Comparison of ENCODE assay signal across 14 cellular contexts in genomic region chr17:65523411-65523810, GRCh38. TPM values are rescaled to one million over a fixed set of nuclear protein-coding genes. Genes with fewer than 3 reads are reported as not detected.
DNase-seq lines count a peak whose midpoint lies in the region; ATAC-seq and TF ChIP-seq lines count a peak whose summit lies in the region.
"Had no signal": no experiment of that assay in that cellular context is flagged by ENCODE, and none has a peak within 500 bp of the region (broad histone marks: within the 10 kb centered on the region; RNA-seq: fewer than 3 reads in every experiment).

No MANE protein-coding gene starts in this region.

- no peak overlapping the region for H3K27ac ChIP-seq in mammary epithelial cell (ENCODE audit: insufficient read depth, low read depth, low read length)
- no peak overlapping the region for H3K27ac ChIP-seq in gastroesophageal sphincter
- H3K27ac ChIP-seq: epithelial cell of prostate, parathyroid adenoma, suprapubic skin had no signal

- H3K9me3 ChIP-seq in mammary epithelial cell (replicated peaks; ENCODE audit: insufficient read depth, low read length) = no peaks in the 10 kb centered on the region
- H3K9me3 ChIP-seq in gastroesophageal sphincter = no peaks in the 10 kb centered on the region
- H3K9me3 ChIP-seq: suprapubic skin had no signal

- H3K4me1 Mint-ChIP-seq in activated CD8-positive, alpha-beta T cell treated with anti-CD3 and anti-CD28 coated beads, Interleukin-2, amount 10 ng/mL, durations not matched to agents 7 days and 5 days (ENCODE audit: low read depth) = peaks cover 25% of the 10 kb centered on the region
- peaks cover 15 to 24% of the 10 kb centered on the region in 2 donors for H3K4me1 Mint-ChIP-seq in immature natural killer cell

- H3K9ac ChIP-seq in mammary epithelial cell (ENCODE audit: insufficient read depth, low read length) = no peak overlapping the region
- H3K9ac ChIP-seq: parathyroid adenoma had no signal

- H3K4me1 ChIP-seq in mammary epithelial cell (ENCODE audit: insufficient read depth, low read length) (no peaks in the 10 kb centered on the region), gastroesophageal sphincter (no peaks in the 10 kb centered on the region)
- H3K4me1 ChIP-seq: suprapubic skin had no signal

- H3K27me3 ChIP-seq in mammary epithelial cell (ENCODE audit: insufficient read depth, low read length) (no peaks in the 10 kb centered on the region), gastroesophageal sphincter (no peaks in the 10 kb centered on the region)
- H3K27me3 ChIP-seq: suprapubic skin had no signal

- H4K20me1 ChIP-seq in mammary epithelial cell (ENCODE audit: insufficient read depth, low read length) = no peaks in the 10 kb centered on the region

- WGBS in mammary epithelial cell (ENCODE audit: low coverage, missing lambda C conversion rate) = 73% methylated on average over 1 of the region's 1 CpG
- 50 to 100% methylated on average over 1 of the region's 1 CpG for WGBS in gastroesophageal sphincter (ENCODE audit: low coverage in 1 of 2), 2 donors

- no peak for TF ChIP-seq EP300 in gastroesophageal sphincter (IDR thresholded peaks at IDR 0.05)

- H3K27me3 Mint-ChIP-seq in activated CD8-positive, alpha-beta T cell treated with anti-CD3 and anti-CD28 coated beads, Interleukin-2, amount 10 ng/mL, durations not matched to agents 7 days and 5 days (ENCODE audit: low read depth) = peaks cover 36% of the 10 kb centered on the region
- H3K27me3 Mint-ChIP-seq in immature natural killer cell (ENCODE audit: low read depth in 3 of 3) = peaks cover 5 to 21% (median 12%) of the 10 kb centered on the region in 3 donors

- dilution Hi-C loops in mammary epithelial cell (cut with HindIII; ENCODE audit: low sequenced_read_pairs) = no loop called here

- BruUV-seq in mammary epithelial cell (replicated peaks; lab: Mats Ljungman, UMichigan) = no TSS peak

- TF ChIP-seq CTCF in mammary epithelial cell (conservative IDR thresholded peaks at IDR 0.05 in 1 of 2, IDR thresholded peaks at IDR 0.05 in 1 of 2; ENCODE audit: extremely low read depth in 1 of 2, insufficient read depth in 1 of 2, low read depth in 1 of 2, low read length in 2 of 2) = no peak
- no peak for TF ChIP-seq CTCF in gastroesophageal sphincter (IDR thresholded peaks at IDR 0.05)

- no peak for TF ChIP-seq POLR2A in gastroesophageal sphincter (IDR thresholded peaks at IDR 0.05)

- no peaks in the 10 kb centered on the region for H3K9me3 Mint-ChIP-seq in activated CD8-positive, alpha-beta T cell treated with anti-CD3 and anti-CD28 coated beads, Interleukin-2, amount 10 ng/mL, durations not matched to agents 7 days and 5 days (ENCODE audit: insufficient read depth)
- no peaks in the 10 kb centered on the region for H3K9me3 Mint-ChIP-seq in immature natural killer cell

- intact Hi-C loops in mammary epithelial cell (cut with micrococcal nuclease) = no loop called here

- POLR2A ChIA-PET in activated CD8-positive, alpha-beta T cell treated with anti-CD3 and anti-CD28 coated beads, Interleukin-2, amount 10 ng/mL, durations not matched to agents 7 days and 5 days (lab: Charles Lee) = no interaction called here

- H3K4me3 ChIP-seq in mammary epithelial cell (replicated peaks in 1 of 3; ENCODE audit: insufficient read depth in 1 of 3, low read depth in 2 of 3, low read length in 3 of 3) (no peak overlapping the region), gastroesophageal sphincter (no peak overlapping the region)
- H3K4me3 ChIP-seq: suprapubic skin had no signal

- no peaks in the 10 kb centered on the region for H3K79me2 ChIP-seq in mammary epithelial cell (ENCODE audit: insufficient read depth, low read length)
- H3K79me2 ChIP-seq: parathyroid adenoma had no signal

- peak; percentile 89 for ATAC-seq in activated CD8-positive, alpha-beta T cell treated with anti-CD3 and anti-CD28 coated beads, Interleukin-2, amount 10 ng/mL, durations not matched to agents 7 days and 5 days
- ATAC-seq in gastroesophageal sphincter = no peak
- ATAC-seq in GM18909 (IDR thresholded peaks at IDR 0.05; ENCODE audit: poor library complexity, unreplicated experiment) = no peak

- H3K36me3 ChIP-seq in mammary epithelial cell (ENCODE audit: insufficient read depth, low read length) (no peaks in the 10 kb centered on the region), gastroesophageal sphincter (peaks cover 0 to 9% of the 10 kb centered on the region in 2 donors)

- H3K27ac Mint-ChIP-seq in activated CD8-positive, alpha-beta T cell treated with anti-CD3 and anti-CD28 coated beads, Interleukin-2, amount 10 ng/mL, durations not matched to agents 7 days and 5 days = peak overlapping the region; percentile 72
- H3K27ac Mint-ChIP-seq in immature natural killer cell = no peak overlapping the region

- CTCF ChIA-PET in activated CD8-positive, alpha-beta T cell treated with anti-CD3 and anti-CD28 coated beads, Interleukin-2, amount 10 ng/mL, durations not matched to agents 7 days and 5 days (lab: Charles Lee) = no interaction called here
- CTCF ChIA-PET in mammary epithelial cell (lab: Charles Lee; ENCODE audit: low non-redundant PET) = no interaction called here

- in situ Hi-C loops in mammary epithelial cell (cut with MboI; ENCODE audit: low sequenced_read_pairs in 2 of 2) = no loop called here

- H2AFZ ChIP-seq in mammary epithelial cell (ENCODE audit: low read depth, low read length) = no peak overlapping the region
- H2AFZ ChIP-seq: parathyroid adenoma had no signal

- peak overlapping the region; percentile 58 for H3K4me3 Mint-ChIP-seq in activated CD8-positive, alpha-beta T cell treated with anti-CD3 and anti-CD28 coated beads, Interleukin-2, amount 10 ng/mL, durations not matched to agents 7 days and 5 days
- peak overlapping the region in 3 of 5 donors; percentile 13 to 51 (median 33) for H3K4me3 Mint-ChIP-seq in immature natural killer cell

- H3K4me2 ChIP-seq in mammary epithelial cell (ENCODE audit: insufficient read depth, low read depth, low read length) = no peak overlapping the region

- H3K36me3 Mint-ChIP-seq in activated CD8-positive, alpha-beta T cell treated with anti-CD3 and anti-CD28 coated beads, Interleukin-2, amount 10 ng/mL, durations not matched to agents 7 days and 5 days (ENCODE audit: low read depth) = no peaks in the 10 kb centered on the region
- no peaks in the 10 kb centered on the region for H3K36me3 Mint-ChIP-seq in immature natural killer cell

- DNase-seq in CD1c-positive myeloid dendritic cell (ENCODE audit: extremely low spot score) (peak; percentile 48), H4 (ENCODE audit: low spot score) (peak; percentile 82), immature natural killer cell (peak; percentile 7 to 34 (median 27)), amniotic stem cell (lab: John Stamatoyannopoulos, UW) (no peak), mammary epithelial cell (no peak)
- peak; percentile 37 for DNase-seq in activated CD8-positive, alpha-beta T cell treated with anti-CD3 and anti-CD28 coated beads, Interleukin-2, amount 10 ng/mL, durations not matched to agents 7 days and 5 days
- DNase-seq: NCI-H2081; stimulated activated CD4-positive, alpha-beta T cell treated with anti-CD3 and anti-CD28 coated beads, Interleukin-12 subunit alpha, Interleukin-12 subunit beta, amount 100 ng/mL, for 4 hours; SW 1271 had no signal

RNA-seq across cellular contexts. Expression of gene AXIN2, which starts 38.0 kb away (rescaled TPM):
- 1.8 and 13.7 TPM in 2 replicates for total RNA-seq in H4 (2014; rRNA removed; shearing (Covaris generic))
- 1 to 10 TPM; 4.7 to 5.3 TPM for total RNA-seq in activated CD8-positive, alpha-beta T cell treated with anti-CD3 and anti-CD28 coated beads, Interleukin-2, amount 10 ng/mL, durations not matched to agents 7 days and 5 days
- polyA plus RNA-seq in immature natural killer cell (under 1 TPM in 2 of 3 donors, not detected in 1; 0.57 to 0.94 TPM), mammary epithelial cell (0.01 TPM)
- total RNA-seq in mammary epithelial cell (under 1 TPM; 0.14 to 0.67 TPM), gastroesophageal sphincter (10 to 100 TPM; 17.2 to 49.6 (median 40.5) TPM)
- polyA minus RNA-seq in mammary epithelial cell = not detected

Comparison
In these comparisons a context has a peak if more than half of its experiments do, and no peak if none do; other contexts are left out.
1. DNase-seq: peak in CD1c-positive myeloid dendritic cell (single experiment), H4 (single experiment), activated CD8-positive, alpha-beta T cell treated with anti-CD3 and anti-CD28 coated beads, Interleukin-2, amount 10 ng/mL, durations not matched to agents 7 days and 5 days (single experiment) and immature natural killer cell (3 of 3); none in amniotic stem cell (single experiment) and mammary epithelial cell (single experiment).